In the genomic region with DNA sequence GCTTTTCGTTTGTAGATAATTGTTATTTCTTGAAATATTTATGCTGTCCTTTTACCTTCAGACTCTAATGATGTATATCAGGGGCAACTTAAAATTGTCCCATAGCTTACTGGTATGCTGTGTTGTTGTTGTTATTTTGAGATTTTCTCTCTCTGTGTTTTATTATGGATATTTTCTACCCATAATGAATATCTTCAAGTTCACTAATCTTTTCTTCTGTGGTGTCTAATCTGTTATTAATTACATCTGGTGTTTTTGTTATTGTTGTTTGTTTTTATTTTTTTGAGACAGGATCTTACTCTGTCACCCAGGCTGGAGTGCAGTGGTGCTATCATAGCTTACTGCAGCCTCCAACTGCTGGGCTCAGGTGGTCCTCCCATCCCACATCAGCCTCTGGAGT, we compare ENCODE assay signal across 21 cellular contexts.
"Had no signal": no experiment of that assay in that cellular context is flagged by ENCODE, and none has a peak within 500 bp of the region (broad histone marks: within the 10 kb centered on the region; RNA-seq: fewer than 3 reads in every experiment).

No MANE protein-coding gene starts in this region.

- H3K4me1 ChIP-seq: colonic mucosa, esophagus muscularis mucosa, gastrocnemius medialis, heart right ventricle, left lung, lower lobe of right lung had no signal

- H3K4me3 ChIP-seq: colonic mucosa, esophagus muscularis mucosa, gastrocnemius medialis, heart right ventricle, left lung, lower lobe of right lung, mucosa of descending colon had no signal

- H3K27me3 ChIP-seq: colonic mucosa, esophagus muscularis mucosa, gastrocnemius medialis, heart right ventricle, left lung had no signal

- H3K9me3 Mint-ChIP-seq: dendritic cell treated with granulocyte-macrophage colony-stimulating factor and Interleukin-4, amounts not matched to agents 40 ng/mL and 50 ng/mL, for 4 days; effector memory CD8-positive, alpha-beta T cell; endodermal cell; naive B cell had no signal

- H3K27me3 Mint-ChIP-seq: dendritic cell treated with granulocyte-macrophage colony-stimulating factor and Interleukin-4, amounts not matched to agents 40 ng/mL and 50 ng/mL, for 4 days; effector memory CD8-positive, alpha-beta T cell; naive B cell had no signal

- H3K4me1 Mint-ChIP-seq: endodermal cell, mesothelial cell of epicardium had no signal

- H3K36me3 ChIP-seq: colonic mucosa had no signal

- ATAC-seq: effector memory CD8-positive, alpha-beta T cell; gastrocnemius medialis; heart right ventricle; left cardiac atrium; left lung; left ventricle myocardium superior; lower lobe of right lung; mucosa of descending colon had no signal

- DNase-seq: colonic mucosa; cortex of kidney; effector CD8-positive, alpha-beta T cell; effector memory CD8-positive, alpha-beta T cell; endodermal cell; foreskin melanocyte; gastrocnemius medialis; glutamatergic neuron; heart right ventricle; hippocampal formation; left cardiac atrium; left lung; left ventricle myocardium superior; lower lobe of right lung; mesenchymal stem cell; mucosa of descending colon; naive B cell had no signal

- H3K4me3 Mint-ChIP-seq: dendritic cell treated with granulocyte-macrophage colony-stimulating factor and Interleukin-4, amounts not matched to agents 40 ng/mL and 50 ng/mL, for 4 days; effector memory CD8-positive, alpha-beta T cell; endodermal cell; mesothelial cell of epicardium had no signal

- H3K27ac Mint-ChIP-seq: dendritic cell treated with granulocyte-macrophage colony-stimulating factor and Interleukin-4, amounts not matched to agents 40 ng/mL and 50 ng/mL, for 4 days; endodermal cell; mesothelial cell of epicardium; naive B cell had no signal

- H3K9me3 ChIP-seq: colonic mucosa, esophagus muscularis mucosa, gastrocnemius medialis, heart right ventricle, left lung, lower lobe of right lung, mucosa of descending colon had no signal

- H3K27ac ChIP-seq: colonic mucosa, epithelial cell of prostate, esophagus muscularis mucosa, gastrocnemius medialis, heart right ventricle, left lung, lower lobe of right lung had no signal
